Comparison of ENCODE assay signal across 8 cellular contexts in genomic region chr17:41667280-41668008, GRCh38. TPM values are rescaled to one million over a fixed set of nuclear protein-coding genes. Genes with fewer than 3 reads are reported as not detected.
A peak's percentile ranks its signal among the peaks of the same experiment; 100 is the strongest.
DNase-seq lines count a peak whose midpoint lies in the region; ATAC-seq and TF ChIP-seq lines count a peak whose summit lies in the region.

No MANE protein-coding gene starts in this region.

- ATAC-seq in HG03378 (IDR thresholded peaks at IDR 0.05; ENCODE audit: unreplicated experiment) (peak; percentile 3), GM21528 (IDR thresholded peaks at IDR 0.05; ENCODE audit: low FRiP score, unreplicated experiment) (no peak), HG02884 (IDR thresholded peaks at IDR 0.05; ENCODE audit: unreplicated experiment) (no peak)
- no peak for ATAC-seq in activated naive CD8-positive, alpha-beta T cell treated with anti-CD3 and anti-CD28 coated beads, Interleukin-2, amount 10 ng/mL, durations not matched to agents 7 days and 5 days (ENCODE audit: low read depth)

- H3K9me3 Mint-ChIP-seq in activated naive CD8-positive, alpha-beta T cell treated with anti-CD3 and anti-CD28 coated beads, Interleukin-2, amount 10 ng/mL, durations not matched to agents 7 days and 5 days: no peaks in the 10 kb centered on the region

- peak; percentile 63 for DNase-seq in CD1c-positive myeloid dendritic cell (ENCODE audit: extremely low spot score)
- no peak for DNase-seq in activated naive CD8-positive, alpha-beta T cell treated with anti-CD3 and anti-CD28 coated beads, Interleukin-2, amount 10 ng/mL, durations not matched to agents 7 days and 5 days
- DNase-seq in midbrain (lab: John Stamatoyannopoulos, UW): no peak
- no peak for DNase-seq in BE2C

- peaks cover 47% of the 10 kb centered on the region for H3K4me1 ChIP-seq in mucosa of stomach (ENCODE audit: control insufficient read depth, insufficient read depth, low read length)
- peaks cover 12% of the 10 kb centered on the region for H3K4me1 ChIP-seq in BE2C

- no peaks in the 10 kb centered on the region for H3K36me3 Mint-ChIP-seq in activated naive CD8-positive, alpha-beta T cell treated with anti-CD3 and anti-CD28 coated beads, Interleukin-2, amount 10 ng/mL, durations not matched to agents 7 days and 5 days

- peak overlapping the region; percentile 75 for H3K9ac ChIP-seq in mucosa of stomach (ENCODE audit: low read length)

- H3K4me1 Mint-ChIP-seq in activated naive CD8-positive, alpha-beta T cell treated with anti-CD3 and anti-CD28 coated beads, Interleukin-2, amount 10 ng/mL, durations not matched to agents 7 days and 5 days: peaks cover 31% of the 10 kb centered on the region

- peak overlapping the region; percentile 88 for H3K4me3 Mint-ChIP-seq in activated naive CD8-positive, alpha-beta T cell treated with anti-CD3 and anti-CD28 coated beads, Interleukin-2, amount 10 ng/mL, durations not matched to agents 7 days and 5 days

- POLR2A ChIA-PET in activated naive CD8-positive, alpha-beta T cell treated with anti-CD3 and anti-CD28 coated beads, Interleukin-2, amount 10 ng/mL, durations not matched to agents 7 days and 5 days (lab: Charles Lee): interaction anchor here (0.6 to 7.5 kb wide), 4 partner anchors 9 to 1020 kb away, joined by 3 to 171 read pairs (median 36); partner anchors contain the start of genes EIF1 and SMARCE1

- no peak overlapping the region for H3K4me3 ChIP-seq in mucosa of stomach (ENCODE audit: low read length)
- no peak overlapping the region for H3K4me3 ChIP-seq in BE2C (ENCODE audit: low read depth, low read length)

- peaks cover 13% of the 10 kb centered on the region for H3K27me3 Mint-ChIP-seq in activated naive CD8-positive, alpha-beta T cell treated with anti-CD3 and anti-CD28 coated beads, Interleukin-2, amount 10 ng/mL, durations not matched to agents 7 days and 5 days

- no peak for TF ChIP-seq CTCF in BE2C (IDR thresholded peaks at IDR 0.05; ENCODE audit: low read depth, low read length)

- H3K9me3 ChIP-seq in mucosa of stomach (ENCODE audit: control insufficient read depth, low read length): no peaks in the 10 kb centered on the region
- no peaks in the 10 kb centered on the region for H3K9me3 ChIP-seq in BE2C

- H3K36me3 ChIP-seq in mucosa of stomach (ENCODE audit: control insufficient read depth, insufficient read depth, low read length) (no peaks in the 10 kb centered on the region), BE2C (no peaks in the 10 kb centered on the region)

- H3K27me3 ChIP-seq in mucosa of stomach (ENCODE audit: control insufficient read depth, insufficient read depth, low read length) (no peaks in the 10 kb centered on the region), BE2C (no peaks in the 10 kb centered on the region)

- peak overlapping the region; percentile 96 for H3K27ac Mint-ChIP-seq in activated naive CD8-positive, alpha-beta T cell treated with anti-CD3 and anti-CD28 coated beads, Interleukin-2, amount 10 ng/mL, durations not matched to agents 7 days and 5 days

RNA-seq across cellular contexts. Expression of gene EIF1, which starts 21.2 kb away (rescaled TPM):
- total RNA-seq in activated naive CD8-positive, alpha-beta T cell treated with anti-CD3 and anti-CD28 coated beads, Interleukin-2, amount 10 ng/mL, durations not matched to agents 7 days and 5 days: 100 to 1,000 TPM; 682 to 723 TPM
- polyA plus RNA-seq in BE2C (2012; ENCODE audit: insufficient read depth, insufficient read length, low read depth): 2,463 TPM

RNA-seq across cellular contexts. Expression of gene KRT17, which starts 43.1 kb away (rescaled TPM):
- not detected for total RNA-seq in activated naive CD8-positive, alpha-beta T cell treated with anti-CD3 and anti-CD28 coated beads, Interleukin-2, amount 10 ng/mL, durations not matched to agents 7 days and 5 days
- not detected for polyA plus RNA-seq in BE2C (2012; ENCODE audit: insufficient read depth, insufficient read length, low read depth)

RNA-seq across cellular contexts. Expression of gene GAST, which starts 44.7 kb away (rescaled TPM):
- total RNA-seq in activated naive CD8-positive, alpha-beta T cell treated with anti-CD3 and anti-CD28 coated beads, Interleukin-2, amount 10 ng/mL, durations not matched to agents 7 days and 5 days: not detected
- polyA plus RNA-seq in BE2C (2012; ENCODE audit: insufficient read depth, insufficient read length, low read depth): not detected

RNA-seq across cellular contexts. Expression of gene KRT16, which starts 54.9 kb away (rescaled TPM):
- total RNA-seq in activated naive CD8-positive, alpha-beta T cell treated with anti-CD3 and anti-CD28 coated beads, Interleukin-2, amount 10 ng/mL, durations not matched to agents 7 days and 5 days: not detected
- polyA plus RNA-seq in BE2C (2012; ENCODE audit: insufficient read depth, insufficient read length, low read depth): not detected
